Comparison of ENCODE assay signal across 30 cellular contexts in genomic region chr5:72529383-72529782, GRCh38. TPM values are rescaled to one million over a fixed set of nuclear protein-coding genes. Genes with fewer than 3 reads are reported as not detected.
"Had no signal": no experiment of that assay in that cellular context is flagged by ENCODE, and none has a peak within 500 bp of the region (broad histone marks: within the 10 kb centered on the region; RNA-seq: fewer than 3 reads in every experiment).

No MANE protein-coding gene starts in this region.

- H3K4me1 ChIP-seq: ascending aorta, breast epithelium, colonic mucosa, foreskin keratinocyte, gastrocnemius medialis, heart left ventricle had no signal

- H3K4me3 Mint-ChIP-seq: activated CD8-positive, alpha-beta T cell treated with anti-CD3 and anti-CD28 coated beads for 36 hours; activated naive CD4-positive, alpha-beta T cell treated with anti-CD3 and anti-CD28 coated beads, Interleukin-2, amount 10 ng/mL, durations not matched to agents 7 days and 5 days; activated naive CD8-positive, alpha-beta T cell treated with anti-CD3 and anti-CD28 coated beads, Interleukin-2, amount 10 ng/mL, durations not matched to agents 7 days and 5 days; activated T-cell treated with anti-CD3 and anti-CD28 coated beads, Interleukin-2, amount 50 U/mL, for 4 hours; activated T-helper 1 cell treated with anti-CD3 and anti-CD28 coated beads, Interleukin-12 subunit alpha, Interleukin-12 subunit beta, Interleukin-2, Interleukin-4 antibody, amounts not matched to agents 30 ng/mL and 10 ng/mL and 1 ng/mL, durations not matched to agents 14 hours and 24 hours and 36 hours; brain had no signal

- H3K4me1 Mint-ChIP-seq: activated naive CD4-positive, alpha-beta T cell treated with anti-CD3 and anti-CD28 coated beads, Interleukin-2, amount 10 ng/mL, durations not matched to agents 7 days and 5 days; activated naive CD8-positive, alpha-beta T cell treated with anti-CD3 and anti-CD28 coated beads, Interleukin-2, amount 10 ng/mL, durations not matched to agents 7 days and 5 days had no signal

- ATAC-seq: activated CD8-positive, alpha-beta T cell treated with anti-CD3 and anti-CD28 coated beads for 36 hours; activated naive CD4-positive, alpha-beta T cell treated with anti-CD3 and anti-CD28 coated beads, Interleukin-2, amount 50 U/mL, for 72 hours; activated T-cell treated with anti-CD3 and anti-CD28 coated beads, Interleukin-2, amount 50 U/mL, for 4 hours; esophagus mucosa; foreskin keratinocyte; gastrocnemius medialis; heart left ventricle had no signal

- DNase-seq: activated CD4-positive, alpha-beta T cell treated with anti-CD3 and anti-CD28 coated beads for 1 hour; activated CD4-positive, alpha-beta T cell treated with anti-CD3 and anti-CD28 coated beads for 4 hours; activated CD4-positive, alpha-beta T cell treated with anti-CD3 and anti-CD28 coated beads, Interleukin-2, amount 50 U/mL, for 1 hour; activated CD4-positive, alpha-beta T cell treated with anti-CD3 and anti-CD28 coated beads, Interleukin-2, amount 50 U/mL, for 48 hours; activated CD8-positive, alpha-beta memory T cell treated with anti-CD3 and anti-CD28 coated beads for 24 hours; activated CD8-positive, alpha-beta T cell treated with anti-CD3 and anti-CD28 coated beads for 36 hours; activated gamma-delta T cell; activated naive CD4-positive, alpha-beta T cell; activated naive CD4-positive, alpha-beta T cell treated with anti-CD3 and anti-CD28 coated beads, Interleukin-2, amount 10 ng/mL, durations not matched to agents 7 days and 5 days; activated naive CD8-positive, alpha-beta T cell treated with anti-CD3 and anti-CD28 coated beads, Interleukin-2, amount 10 ng/mL, durations not matched to agents 7 days and 5 days; activated T-cell treated with anti-CD3 and anti-CD28 coated beads, Interleukin-2, amount 50 U/mL, for 4 hours; central memory CD4-positive, alpha-beta T cell; cerebellar nuclear complex; colonic mucosa; effector CD8-positive, alpha-beta T cell; foreskin keratinocyte; gastrocnemius medialis; glutamatergic neuron; heart left ventricle; T-helper 2 cell had no signal

- H3K27ac ChIP-seq: ascending aorta, breast epithelium, cardiac muscle cell, colonic mucosa, foreskin keratinocyte, gastrocnemius medialis, heart left ventricle had no signal

- H3K36me3 ChIP-seq: ascending aorta, breast epithelium, cardiac muscle cell, colonic mucosa, gastrocnemius medialis, heart left ventricle had no signal

- H3K9me3 ChIP-seq: ascending aorta, breast epithelium, colonic mucosa, gastrocnemius medialis had no signal

- H3K4me3 ChIP-seq: ascending aorta, breast epithelium, cardiac muscle cell, colonic mucosa, gastrocnemius medialis, heart left ventricle had no signal

- H3K36me3 Mint-ChIP-seq: activated naive CD4-positive, alpha-beta T cell treated with anti-CD3 and anti-CD28 coated beads, Interleukin-2, amount 10 ng/mL, durations not matched to agents 7 days and 5 days; activated naive CD8-positive, alpha-beta T cell treated with anti-CD3 and anti-CD28 coated beads, Interleukin-2, amount 10 ng/mL, durations not matched to agents 7 days and 5 days had no signal

- H3K27me3 Mint-ChIP-seq: activated naive CD4-positive, alpha-beta T cell treated with anti-CD3 and anti-CD28 coated beads, Interleukin-2, amount 10 ng/mL, durations not matched to agents 7 days and 5 days; brain had no signal

- H3K27ac Mint-ChIP-seq: activated CD8-positive, alpha-beta T cell treated with anti-CD3 and anti-CD28 coated beads for 36 hours; activated naive CD4-positive, alpha-beta T cell treated with anti-CD3 and anti-CD28 coated beads, Interleukin-2, amount 10 ng/mL, durations not matched to agents 7 days and 5 days; activated naive CD4-positive, alpha-beta T cell treated with anti-CD3 and anti-CD28 coated beads, Interleukin-2, amount 50 U/mL, for 72 hours; activated naive CD8-positive, alpha-beta T cell treated with anti-CD3 and anti-CD28 coated beads, Interleukin-2, amount 10 ng/mL, durations not matched to agents 7 days and 5 days; activated T-helper 1 cell treated with anti-CD3 and anti-CD28 coated beads, Interleukin-12 subunit alpha, Interleukin-12 subunit beta, Interleukin-2, Interleukin-4 antibody, amounts not matched to agents 30 ng/mL and 10 ng/mL and 1 ng/mL, durations not matched to agents 14 hours and 24 hours and 36 hours; activated T-helper 2 cell treated with anti-CD3 and anti-CD28 coated beads, Interferon-gamma antibody, Interleukin-2, Interleukin-4, amounts not matched to agents 10 μg/mL and 5 μg/mL and 100 μg/mL, durations not matched to agents 14 hours and 24 hours and 36 hours had no signal

- H3K27me3 ChIP-seq: ascending aorta, breast epithelium, cardiac muscle cell, colonic mucosa, foreskin keratinocyte, gastrocnemius medialis had no signal

- H3K9me3 Mint-ChIP-seq: activated naive CD4-positive, alpha-beta T cell treated with anti-CD3 and anti-CD28 coated beads, Interleukin-2, amount 10 ng/mL, durations not matched to agents 7 days and 5 days; activated naive CD8-positive, alpha-beta T cell treated with anti-CD3 and anti-CD28 coated beads, Interleukin-2, amount 10 ng/mL, durations not matched to agents 7 days and 5 days; activated T-helper 1 cell treated with anti-CD3 and anti-CD28 coated beads, Interleukin-12 subunit alpha, Interleukin-12 subunit beta, Interleukin-2, Interleukin-4 antibody, amounts not matched to agents 30 ng/mL and 10 ng/mL and 1 ng/mL, durations not matched to agents 14 hours and 24 hours and 36 hours had no signal

RNA-seq across cellular contexts. Expression of gene ZNF366, which starts 22.2 kb away (rescaled TPM):
- total RNA-seq: activated CD8-positive, alpha-beta T cell treated with anti-CD3 and anti-CD28 coated beads for 36 hours; activated naive CD4-positive, alpha-beta T cell treated with anti-CD3 and anti-CD28 coated beads, Interleukin-2, amount 50 U/mL, for 72 hours; activated T-cell treated with anti-CD3 and anti-CD28 coated beads, Interleukin-2, amount 50 U/mL, for 4 hours; activated T-helper 1 cell treated with anti-CD3 and anti-CD28 coated beads, Interleukin-12 subunit alpha, Interleukin-12 subunit beta, Interleukin-2, Interleukin-4 antibody, amounts not matched to agents 30 ng/mL and 10 ng/mL and 1 ng/mL, durations not matched to agents 14 hours and 24 hours and 36 hours; activated T-helper 2 cell treated with anti-CD3 and anti-CD28 coated beads, Interferon-gamma antibody, Interleukin-2, Interleukin-4, amounts not matched to agents 10 μg/mL and 5 μg/mL and 100 μg/mL, durations not matched to agents 14 hours and 24 hours and 36 hours; cardiac muscle cell; epithelial cell of proximal tubule; foreskin keratinocyte; T-helper 1 cell treated with Interleukin-12 subunit alpha and Interleukin-12 subunit beta and Interleukin-4 antibody, amounts not matched to agents 30 ng/mL and 1 ng/mL, for 36 hours had no signal
- polyA plus RNA-seq: cardiac muscle cell, foreskin keratinocyte had no signal
